ENCODE assay signal across 10 cellular contexts in genomic region chr17:81958633-81959342, GRCh38. TPM values are rescaled to one million over a fixed set of nuclear protein-coding genes. Genes with fewer than 3 reads are reported as not detected.
A peak's percentile ranks its signal among the peaks of the same experiment; 100 is the strongest.
DNase-seq lines count a peak whose midpoint lies in the region; ATAC-seq, FAIRE-seq and TF ChIP-seq lines count a peak whose summit lies in the region.
"Had no signal": no experiment of that assay in that cellular context is flagged by ENCODE, and none has a peak within 500 bp of the region (broad histone marks: within the 10 kb centered on the region; RNA-seq: fewer than 3 reads in every experiment).

No MANE protein-coding gene starts in this region.

- no peak for TF ChIP-seq CTCF in activated B cell treated with CpG ODN at 0.5 μM for 24 hours (IDR thresholded peaks at IDR 0.05)
- TF ChIP-seq CTCF in liver (IDR thresholded peaks at IDR 0.05; ENCODE audit: low read depth, low read length, missing input control): no peak
- no peak for TF ChIP-seq CTCF in kidney (IDR thresholded peaks at IDR 0.05; ENCODE audit: borderline replicate concordance, extremely low read depth, insufficient read depth)

- H3K36me3 ChIP-seq in liver (ENCODE audit: control insufficient read depth in 4 of 4, insufficient read depth in 3 of 4, low read depth in 1 of 4, low read length in 3 of 4): no peaks in the 10 kb centered on the region
- H3K36me3 ChIP-seq in kidney (ENCODE audit: control insufficient read depth in 1 of 2, insufficient read depth in 2 of 2, low read length in 2 of 2): no peaks in the 10 kb centered on the region

- TF ChIP-seq RAD21 in liver (IDR thresholded peaks at IDR 0.05): no peak

- ATAC-seq in stimulated activated naive CD8-positive, alpha-beta T cell treated with anti-CD3 and anti-CD28 coated beads, Interleukin-15, Interleukin-2, amounts not matched to agents 100 U/mL and 50 U/mL, for 24 hours: no peak
- no peak for ATAC-seq in activated B cell treated with CpG ODN at 0.5 μM for 24 hours (ENCODE audit: low read depth)
- ATAC-seq in HG03457 (IDR thresholded peaks at IDR 0.05; ENCODE audit: unreplicated experiment): no peak

- no peak for DNase-seq in stimulated activated naive CD8-positive, alpha-beta T cell treated with anti-CD3 and anti-CD28 coated beads, Interleukin-15, Interleukin-2, amounts not matched to agents 100 U/mL and 50 U/mL, for 24 hours
- DNase-seq in activated B cell treated with CpG ODN at 0.5 μM for 24 hours (no peak), pons (ENCODE audit: low spot score) (no peak), kidney (no peak), NCI-H1092 (lab: John Stamatoyannopoulos, UW) (no peak)

- POLR2A ChIA-PET in activated B cell treated with CpG ODN at 0.5 μM for 24 hours (lab: Charles Lee): interaction anchor here (0.6 to 1.4 kb wide), 9 partner anchors 8 to 758 kb away, joined by 3 to 11 read pairs (median 4); partner anchors contain the start of genes ASPSCR1, CENPX, DCXR and FN3KRP

- H3K9me3 Mint-ChIP-seq in stimulated activated naive CD8-positive, alpha-beta T cell treated with anti-CD3 and anti-CD28 coated beads, Interleukin-15, Interleukin-2, amounts not matched to agents 100 ng/mL and 50 ng/mL, for 24 hours: no peaks in the 10 kb centered on the region
- no peaks in the 10 kb centered on the region for H3K9me3 Mint-ChIP-seq in activated B cell treated with CpG ODN at 0.5 μM for 24 hours

- H3K4me1 ChIP-seq in liver (ENCODE audit: control insufficient read depth in 4 of 4, insufficient read depth in 4 of 4, low read length in 3 of 4): peaks cover 4 to 20% (median 14%) of the 10 kb centered on the region in 4 donors
- peaks cover 0 to 3% of the 10 kb centered on the region in 2 donors for H3K4me1 ChIP-seq in kidney (ENCODE audit: control insufficient read depth in 1 of 2, insufficient read depth in 1 of 2, low read depth in 1 of 2, low read length in 2 of 2)

- intact Hi-C loops in activated B cell treated with CpG ODN at 0.5 μM for 24 hours (cut with micrococcal nuclease) (loop anchor here (1.0 kb wide), 2 partner anchors 63 to 195 kb away; no protein-coding TSS in a partner anchor), kidney (cut with DNase I) (no loop called here)

- peaks cover 24% of the 10 kb centered on the region for H3K27me3 Mint-ChIP-seq in stimulated activated naive CD8-positive, alpha-beta T cell treated with anti-CD3 and anti-CD28 coated beads, Interleukin-15, Interleukin-2, amounts not matched to agents 100 ng/mL and 50 ng/mL, for 24 hours
- H3K27me3 Mint-ChIP-seq in activated B cell treated with CpG ODN at 0.5 μM for 24 hours: peaks cover 18% of the 10 kb centered on the region

- WGBS in liver: 51% methylated on average over 15 of the region's 15 CpGs

- H3K9ac ChIP-seq in liver (ENCODE audit: low read depth in 1 of 2, low read length in 2 of 2): no peak overlapping the region
- no peak overlapping the region for H3K9ac ChIP-seq in kidney (ENCODE audit: low read length in 2 of 2)

- no peaks in the 10 kb centered on the region for H3K4me1 Mint-ChIP-seq in stimulated activated naive CD8-positive, alpha-beta T cell treated with anti-CD3 and anti-CD28 coated beads, Interleukin-15, Interleukin-2, amounts not matched to agents 100 ng/mL and 50 ng/mL, for 24 hours (ENCODE audit: low read depth)
- H3K4me1 Mint-ChIP-seq in activated B cell treated with CpG ODN at 0.5 μM for 24 hours: peaks cover 4% of the 10 kb centered on the region

- H3K27me3 ChIP-seq in liver (ENCODE audit: control insufficient read depth in 4 of 4, insufficient read depth in 4 of 4, low read length in 3 of 4): no peaks in the 10 kb centered on the region

- H3K36me3 Mint-ChIP-seq in stimulated activated naive CD8-positive, alpha-beta T cell treated with anti-CD3 and anti-CD28 coated beads, Interleukin-15, Interleukin-2, amounts not matched to agents 100 ng/mL and 50 ng/mL, for 24 hours (ENCODE audit: low read depth): no peaks in the 10 kb centered on the region
- no peaks in the 10 kb centered on the region for H3K36me3 Mint-ChIP-seq in activated B cell treated with CpG ODN at 0.5 μM for 24 hours (ENCODE audit: low read depth)

- H3K9me3 ChIP-seq in liver (ENCODE audit: control insufficient read depth in 4 of 4, low read length in 3 of 4) (no peaks in the 10 kb centered on the region), kidney (ENCODE audit: control insufficient read depth in 1 of 2, low read length in 2 of 2) (no peaks in the 10 kb centered on the region)

- peak overlapping the region; percentile 26 for H3K4me3 Mint-ChIP-seq in stimulated activated naive CD8-positive, alpha-beta T cell treated with anti-CD3 and anti-CD28 coated beads, Interleukin-15, Interleukin-2, amounts not matched to agents 100 ng/mL and 50 ng/mL, for 24 hours
- peak overlapping the region; percentile 46 for H3K4me3 Mint-ChIP-seq in activated B cell treated with CpG ODN at 0.5 μM for 24 hours

- CTCF ChIA-PET in activated B cell treated with CpG ODN at 0.5 μM for 24 hours (lab: Charles Lee): interaction anchor here (0.6 to 2.0 kb wide), 25 partner anchors 9 to 440 kb away, joined by 3 to 59 read pairs (median 4); partner anchors contain the start of genes ASPSCR1, CENPX, DCXR and LRRC45

- no peak for FAIRE-seq in kidney (lab: Jason Lieb, UNC)
- FAIRE-seq: TTC549 had no signal

- H3K4me3 ChIP-seq in liver (ENCODE audit: low read depth in 1 of 3, low read length in 3 of 3) (peak overlapping the region in 1 of 3 donors; percentile 64), kidney (ENCODE audit: low read length in 2 of 2) (no peak overlapping the region)

- no peak overlapping the region for H3K27ac Mint-ChIP-seq in stimulated activated naive CD8-positive, alpha-beta T cell treated with anti-CD3 and anti-CD28 coated beads, Interleukin-15, Interleukin-2, amounts not matched to agents 100 ng/mL and 50 ng/mL, for 24 hours
- H3K27ac Mint-ChIP-seq in activated B cell treated with CpG ODN at 0.5 μM for 24 hours: no peak overlapping the region

- H3K27ac ChIP-seq in liver (ENCODE audit: low read depth in 1 of 2, low read length in 2 of 2): no peak overlapping the region
- H3K27ac ChIP-seq in kidney (ENCODE audit: low read depth in 2 of 2, low read length in 2 of 2): no peak overlapping the region

TF ChIP-seq in liver, 16 proteins besides CTCF, POLR2A, EP300 and RAD21:
- TF ChIP-seq HNF4A (conservative IDR thresholded peaks at IDR 0.05): no peak
- TF ChIP-seq RXRA (IDR thresholded peaks at IDR 0.05): peak; percentile 35 to 73
TF ChIP-seq in liver: peak in this region for 1.

RNA-seq across cellular contexts. Expression of gene NOTUM, which starts 2.2 kb away (rescaled TPM):
- 0.22 TPM in 1 of 2 replicates, not detected in the other for total RNA-seq in activated B cell treated with CpG ODN at 0.5 μM for 24 hours
- total RNA-seq in liver: 1 to 10 TPM in 1 of 2 donors, under 1 TPM in 1; 0.19 to 5.4 TPM
- 1 to 10 TPM; 1.1 to 2.0 TPM for polyA plus RNA-seq in liver
- total RNA-seq in kidney: not detected
- not detected for polyA plus RNA-seq in kidney (ENCODE audit: insufficient read depth, low read depth, low replicate concordance)

RNA-seq across cellular contexts. Expression of gene MYADML2, which starts 11.8 kb away (rescaled TPM):
- not detected in 2 replicates for total RNA-seq in activated B cell treated with CpG ODN at 0.5 μM for 24 hours
- total RNA-seq in liver: not detected
- polyA plus RNA-seq in liver: not detected
- not detected for total RNA-seq in kidney
- not detected for polyA plus RNA-seq in kidney (ENCODE audit: insufficient read depth, low read depth, low replicate concordance)
- total RNA-seq: dermis microvascular lymphatic vessel endothelial cell had no signal

RNA-seq across cellular contexts. Expression of gene ASPSCR1, which starts 18.6 kb away (rescaled TPM):
- total RNA-seq in activated B cell treated with CpG ODN at 0.5 μM for 24 hours (40.0 and 50.0 TPM in 2 replicates), liver (10 to 100 TPM; 17.8 to 26.2 TPM), kidney (35.2 TPM)
- polyA plus RNA-seq in liver (10 to 100 TPM; 19.0 to 21.7 TPM), kidney (ENCODE audit: insufficient read depth, low read depth, low replicate concordance) (57.5 TPM)

RNA-seq across cellular contexts. Expression of gene PYCR1, which starts 21.7 kb away (rescaled TPM):
- total RNA-seq in activated B cell treated with CpG ODN at 0.5 μM for 24 hours (28.5 and 37.2 TPM in 2 replicates), liver (10 to 100 TPM; 10.4 to 14.1 TPM), kidney (14.2 TPM)
- polyA plus RNA-seq in liver (1 to 10 TPM; 5.0 to 5.1 TPM), kidney (ENCODE audit: insufficient read depth, low read depth, low replicate concordance) (7.9 TPM)

RNA-seq across cellular contexts. Expression of gene MAFG, which starts 31.3 kb away (rescaled TPM):
- 27.9 and 30.7 TPM in 2 replicates for total RNA-seq in activated B cell treated with CpG ODN at 0.5 μM for 24 hours
- total RNA-seq in liver: 10 to 100 TPM; 11.7 to 17.0 TPM
- 1 to 10 TPM; 3.0 to 6.1 TPM for polyA plus RNA-seq in liver
- total RNA-seq in kidney: 18.2 TPM
- 8.3 TPM for polyA plus RNA-seq in kidney (ENCODE audit: insufficient read depth, low read depth, low replicate concordance)
